15 cellular contexts compared by ENCODE assay signal in the genomic region with DNA sequence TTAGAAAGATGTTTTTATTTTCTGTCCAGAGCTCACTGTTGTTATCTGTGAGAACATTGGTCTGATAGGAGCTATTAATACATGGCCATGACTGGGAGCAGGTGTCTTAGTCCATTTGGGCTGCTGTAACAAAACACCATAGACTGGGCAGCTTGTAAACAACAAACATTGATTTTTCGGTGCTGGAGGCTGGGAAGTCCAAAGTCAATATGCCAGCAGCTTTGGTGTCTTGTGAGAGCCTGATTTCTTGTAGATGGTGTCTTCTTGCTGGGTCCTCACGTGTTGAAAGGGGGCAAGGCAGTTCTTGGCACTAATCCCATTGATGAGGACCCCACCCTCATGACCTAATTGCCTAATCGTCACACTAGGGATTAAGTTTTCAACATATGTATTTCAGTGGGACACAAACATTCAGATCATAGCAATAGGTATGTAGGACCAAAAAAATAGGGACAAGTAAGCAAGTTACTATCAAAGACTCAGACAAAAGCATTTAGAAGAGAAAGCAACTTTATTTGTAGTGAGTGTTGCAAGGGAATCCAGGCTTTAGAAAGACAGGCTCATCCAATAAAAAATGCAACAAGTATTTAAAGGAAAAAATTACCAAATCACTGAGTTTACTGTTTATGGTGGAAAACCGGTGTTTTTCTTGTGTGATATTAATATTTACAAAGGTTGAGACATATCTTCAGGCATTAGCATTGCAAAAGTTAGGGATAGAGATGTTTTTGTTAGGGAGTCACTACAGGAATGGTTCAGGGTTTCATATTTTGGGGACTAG. TPM values are rescaled to one million over a fixed set of nuclear protein-coding genes. Genes with fewer than 3 reads are reported as not detected.
A peak's percentile ranks its signal among the peaks of the same experiment; 100 is the strongest.
DNase-seq lines count a peak whose midpoint lies in the region; ATAC-seq and TF ChIP-seq lines count a peak whose summit lies in the region.
"Had no signal": no experiment of that assay in that cellular context is flagged by ENCODE, and none has a peak within 500 bp of the region (broad histone marks: within the 10 kb centered on the region; RNA-seq: fewer than 3 reads in every experiment).

No MANE protein-coding gene starts in this region.

- CTCF ChIA-PET in HEK293 (lab: Yijun Ruan, JAX), result interaction anchor here (0.7 to 3.2 kb wide), 4 partner anchors 9 to 1151 kb away, joined by 3 to 17 read pairs (median 4); no protein-coding TSS in a partner anchor
- CTCF ChIA-PET in activated CD4-positive, alpha-beta memory T cell treated with anti-CD3 and anti-CD28 coated beads, Interleukin-2, amount 10 ng/mL, durations not matched to agents 7 days and 5 days (lab: Charles Lee), result interaction anchor here (0.9 to 1.3 kb wide), 2 partner anchors 8 to 34 kb away, joined by 3 to 4 read pairs; no protein-coding TSS in a partner anchor

- peaks cover 10% of the 10 kb centered on the region for H3K4me1 Mint-ChIP-seq in activated CD4-positive, alpha-beta memory T cell treated with anti-CD3 and anti-CD28 coated beads, Interleukin-2, amount 10 ng/mL, durations not matched to agents 7 days and 5 days
- peaks cover 11% of the 10 kb centered on the region for H3K4me1 Mint-ChIP-seq in activated CD4-positive, alpha-beta T cell treated with anti-CD3 and anti-CD28 coated beads, Interleukin-2, amount 10 ng/mL, durations not matched to agents 24 days and 14 days

- no peak overlapping the region for H3K4me3 Mint-ChIP-seq in activated CD4-positive, alpha-beta memory T cell treated with anti-CD3 and anti-CD28 coated beads, Interleukin-2, amount 10 ng/mL, durations not matched to agents 7 days and 5 days
- no peak overlapping the region for H3K4me3 Mint-ChIP-seq in activated CD4-positive, alpha-beta T cell treated with anti-CD3 and anti-CD28 coated beads, Interleukin-2, amount 10 ng/mL, durations not matched to agents 24 days and 14 days
- H3K4me3 Mint-ChIP-seq: CD8-positive, alpha-beta T cell; T-helper 1 cell treated with Interleukin-12 subunit alpha and Interleukin-12 subunit beta and Interleukin-4 antibody, amounts not matched to agents 30 μg/mL and 1 μg/mL, for 36 hours had no signal

- H3K27ac Mint-ChIP-seq in activated CD4-positive, alpha-beta memory T cell treated with anti-CD3 and anti-CD28 coated beads, Interleukin-2, amount 10 ng/mL, durations not matched to agents 7 days and 5 days, result no peak overlapping the region
- no peak overlapping the region for H3K27ac Mint-ChIP-seq in activated CD4-positive, alpha-beta T cell treated with anti-CD3 and anti-CD28 coated beads, Interleukin-2, amount 10 ng/mL, durations not matched to agents 24 days and 14 days
- H3K27ac Mint-ChIP-seq: CD8-positive, alpha-beta T cell; T-helper 1 cell treated with Interleukin-12 subunit alpha and Interleukin-12 subunit beta and Interleukin-4 antibody, amounts not matched to agents 30 μg/mL and 1 μg/mL, for 36 hours had no signal

- H3K9me3 ChIP-seq in HEK293 (ENCODE audit: control insufficient read depth, insufficient read depth, low read depth, low read length) (no peaks in the 10 kb centered on the region), OCI-LY3 (ENCODE audit: insufficient read depth, low read length) (peaks cover 7% of the 10 kb centered on the region; the same call in 1 of the 2 replicates), liver (ENCODE audit: control insufficient read depth in 4 of 4, low read length in 3 of 4) (peaks cover 0 to 3% (median 0%) of the 10 kb centered on the region in 4 donors)
- H3K9me3 ChIP-seq: BE2C, Peyer's patch had no signal

- no peaks in the 10 kb centered on the region for H3K27me3 Mint-ChIP-seq in activated CD4-positive, alpha-beta memory T cell treated with anti-CD3 and anti-CD28 coated beads, Interleukin-2, amount 10 ng/mL, durations not matched to agents 7 days and 5 days
- no peaks in the 10 kb centered on the region for H3K27me3 Mint-ChIP-seq in activated CD4-positive, alpha-beta T cell treated with anti-CD3 and anti-CD28 coated beads, Interleukin-2, amount 10 ng/mL, durations not matched to agents 24 days and 14 days

- no peaks in the 10 kb centered on the region for H3K36me3 Mint-ChIP-seq in activated CD4-positive, alpha-beta memory T cell treated with anti-CD3 and anti-CD28 coated beads, Interleukin-2, amount 10 ng/mL, durations not matched to agents 7 days and 5 days (ENCODE audit: low read depth)
- no peaks in the 10 kb centered on the region for H3K36me3 Mint-ChIP-seq in activated CD4-positive, alpha-beta T cell treated with anti-CD3 and anti-CD28 coated beads, Interleukin-2, amount 10 ng/mL, durations not matched to agents 24 days and 14 days (ENCODE audit: low read depth)
- H3K36me3 Mint-ChIP-seq: CD8-positive, alpha-beta T cell had no signal

- H3K4me1 ChIP-seq in HEK293 (ENCODE audit: control insufficient read depth, insufficient read depth, low read length), result 0 out of 2 replicates have a peak, but pooled peaks cover 7% of the 10 kb centered on the region
- H3K4me1 ChIP-seq in OCI-LY3 (ENCODE audit: low read length), result peaks cover 38% of the 10 kb centered on the region
- no peaks in the 10 kb centered on the region for H3K4me1 ChIP-seq in liver (ENCODE audit: control insufficient read depth in 4 of 4, insufficient read depth in 4 of 4, low read length in 3 of 4)
- H3K4me1 ChIP-seq: Peyer's patch had no signal

- H3K27ac ChIP-seq in HEK293 (ENCODE audit: extremely low read depth, low read depth, low read length) (no peak overlapping the region), OCI-LY3 (ENCODE audit: low read length) (no peak overlapping the region), liver (ENCODE audit: low read depth in 1 of 2, low read length in 2 of 2) (no peak overlapping the region)
- H3K27ac ChIP-seq: Peyer's patch had no signal

- TF ChIP-seq RAD21 in liver (IDR thresholded peaks at IDR 0.05), result no peak

- no peak overlapping the region for H2AFZ ChIP-seq in OCI-LY3 (ENCODE audit: low read depth, low read length)

- peak; percentile 35 for ATAC-seq in GM19395 (IDR thresholded peaks at IDR 0.05; ENCODE audit: unreplicated experiment)
- ATAC-seq: CD8-positive, alpha-beta T cell had no signal

- H4K20me1 ChIP-seq in OCI-LY3 (ENCODE audit: insufficient read depth, low read length), result no peaks in the 10 kb centered on the region

- TF ChIP-seq CTCF in HEK293 (tag by site-specific recombination; IDR thresholded peaks at IDR 0.05) (no peak), OCI-LY3 (IDR thresholded peaks at IDR 0.05; ENCODE audit: low read depth, low read length) (no peak), liver (IDR thresholded peaks at IDR 0.05; ENCODE audit: low read depth, low read length, missing input control) (no peak)

- no peaks in the 10 kb centered on the region for H3K27me3 ChIP-seq in OCI-LY3 (ENCODE audit: low read depth, low read length)
- H3K27me3 ChIP-seq in liver (ENCODE audit: control insufficient read depth in 4 of 4, insufficient read depth in 4 of 4, low read length in 3 of 4), result no peaks in the 10 kb centered on the region
- H3K27me3 ChIP-seq: BE2C, Peyer's patch had no signal

- POLR2A ChIA-PET in HEK293 (lab: Yijun Ruan, JAX), result no interaction called here
- POLR2A ChIA-PET in activated CD4-positive, alpha-beta memory T cell treated with anti-CD3 and anti-CD28 coated beads, Interleukin-2, amount 10 ng/mL, durations not matched to agents 7 days and 5 days (lab: Charles Lee), result interaction anchor here (1.5 to 1.9 kb wide), 2 partner anchors 8 to 132 kb away, joined by 3 to 10 read pairs; no protein-coding TSS in a partner anchor

- H3K9ac ChIP-seq in OCI-LY3 (ENCODE audit: low read length), result no peak overlapping the region
- no peak overlapping the region for H3K9ac ChIP-seq in liver (ENCODE audit: low read depth in 1 of 2, low read length in 2 of 2)

- H3K36me3 ChIP-seq in HEK293 (ENCODE audit: control insufficient read depth in 2 of 2, insufficient read depth in 1 of 2, low read length in 2 of 2) (no peaks in the 10 kb centered on the region), OCI-LY3 (replicated peaks; ENCODE audit: low read depth, low read length) (peaks cover 12% of the 10 kb centered on the region), liver (ENCODE audit: control insufficient read depth in 4 of 4, insufficient read depth in 3 of 4, low read depth in 1 of 4, low read length in 3 of 4) (no peaks in the 10 kb centered on the region)
- H3K36me3 ChIP-seq: BE2C, Peyer's patch had no signal

- H3K9me3 Mint-ChIP-seq in activated CD4-positive, alpha-beta memory T cell treated with anti-CD3 and anti-CD28 coated beads, Interleukin-2, amount 10 ng/mL, durations not matched to agents 7 days and 5 days, result no peaks in the 10 kb centered on the region
- H3K9me3 Mint-ChIP-seq in activated CD4-positive, alpha-beta T cell treated with anti-CD3 and anti-CD28 coated beads, Interleukin-2, amount 10 ng/mL, durations not matched to agents 24 days and 14 days, result no peaks in the 10 kb centered on the region
- H3K9me3 Mint-ChIP-seq: CD8-positive, alpha-beta T cell; T-helper 1 cell treated with Interleukin-12 subunit alpha and Interleukin-12 subunit beta and Interleukin-4 antibody, amounts not matched to agents 30 μg/mL and 1 μg/mL, for 36 hours had no signal

- intact Hi-C loops in activated CD4-positive, alpha-beta T cell treated with anti-CD3 and anti-CD28 coated beads, Interleukin-2, amount 10 ng/mL, durations not matched to agents 24 days and 14 days (cut with micrococcal nuclease), result loop anchor here (1.0 to 10.0 kb wide), 2 partner anchors 9 to 955 kb away; no protein-coding TSS in a partner anchor

- H3K4me3 ChIP-seq in HEK293 (ENCODE audit: low read depth, low read length) (no peak overlapping the region), OCI-LY3 (ENCODE audit: low read length) (no peak overlapping the region), liver (ENCODE audit: low read depth in 1 of 3, low read length in 3 of 3) (no peak overlapping the region)
- H3K4me3 ChIP-seq: Peyer's patch had no signal

- H3K4me2 ChIP-seq in OCI-LY3 (ENCODE audit: low read length), result 0 out of 2 replicates have a peak overlapping the region, but pooled peaks have one; percentile 21

- no peak for DNase-seq in activated CD4-positive, alpha-beta memory T cell treated with anti-CD3 and anti-CD28 coated beads, Interleukin-2, amount 10 ng/mL, durations not matched to agents 7 days and 5 days
- DNase-seq in NCI-H2196 (lab: John Stamatoyannopoulos, UW; ENCODE audit: unreplicated experiment) (no peak), NCI-H1092 (lab: John Stamatoyannopoulos, UW) (no peak)
- no peak for DNase-seq in activated CD4-positive, alpha-beta T cell treated with anti-CD3 and anti-CD28 coated beads, Interleukin-2, amount 10 ng/mL, durations not matched to agents 24 days and 14 days
- DNase-seq: BE2C; CD8-positive, alpha-beta T cell; NCI-H1694 treated with DMSO at 0.1 percent for 48 hours; NCI-H446; NCI-H774; Peyer's patch had no signal

- no peaks in the 10 kb centered on the region for H3K79me2 ChIP-seq in OCI-LY3 (ENCODE audit: low read length)

- WGBS in liver, result 63% methylated on average over 4 of the region's 4 CpGs

TF ChIP-seq in HEK293, 187 proteins besides CTCF, POLR2A, EP300 and RAD21 (continues in another document):
- no peak for TF ChIP-seq SP3 (tag by site-specific recombination; IDR thresholded peaks at IDR 0.05)

RNA-seq across cellular contexts. Expression of a gene that starts 55.2 kb away (rescaled TPM):
- 100 to 1,000 TPM in 1 of 2 donors, 10 to 100 TPM in 1; 54.0 to 119 TPM for total RNA-seq in liver
- 10 to 100 TPM in 1 of 2 donors, 1 to 10 TPM in 1; 9.4 to 15.8 TPM for polyA plus RNA-seq in liver
- total RNA-seq in activated CD4-positive, alpha-beta memory T cell treated with anti-CD3 and anti-CD28 coated beads, Interleukin-2, amount 10 ng/mL, durations not matched to agents 7 days and 5 days, result 100 to 1,000 TPM; 114 to 118 TPM
- total RNA-seq in activated CD4-positive, alpha-beta T cell treated with anti-CD3 and anti-CD28 coated beads, Interleukin-2, amount 10 ng/mL, durations not matched to agents 24 days and 14 days, result 81.0 and 90.9 TPM in 2 replicates
